In genomic region chr22:45996241-45997076, GRCh38 we compare ENCODE assay signal across 8 cellular contexts. TPM values are rescaled to one million over a fixed set of nuclear protein-coding genes. Genes with fewer than 3 reads are reported as not detected.
DNase-seq lines count a peak whose midpoint lies in the region; ATAC-seq, FAIRE-seq and TF ChIP-seq lines count a peak whose summit lies in the region.
"Had no signal": no experiment of that assay in that cellular context is flagged by ENCODE, and none has a peak within 500 bp of the region (broad histone marks: within the 10 kb centered on the region; RNA-seq: fewer than 3 reads in every experiment).

No MANE protein-coding gene starts in this region.

- TF ChIP-seq CTCF in chondrocyte (IDR thresholded peaks at IDR 0.05) (no peak), GM20000 (IDR thresholded peaks at IDR 0.05; ENCODE audit: extremely low read depth, missing control alignments) (no peak)

- H3K9me3 Mint-ChIP-seq in chondrocyte (ENCODE audit: low read depth) = no peaks in the 10 kb centered on the region
- peaks cover 5% of the 10 kb centered on the region for H3K9me3 Mint-ChIP-seq in memory B cell

- H3K27me3 Mint-ChIP-seq in chondrocyte (ENCODE audit: low read depth) (no peaks in the 10 kb centered on the region), memory B cell (peaks cover 18% of the 10 kb centered on the region)

- ATAC-seq in memory B cell (ENCODE audit: low read depth) = peak; percentile 68

- peak; percentile 86 for FAIRE-seq in urothelium cell line (lab: Jason Lieb, UNC)

- H3K27ac Mint-ChIP-seq in chondrocyte (ENCODE audit: unreplicated experiment) (peak overlapping the region; percentile 63), memory B cell (no peak overlapping the region)

- H3K36me3 Mint-ChIP-seq in chondrocyte (ENCODE audit: low read depth) (no peaks in the 10 kb centered on the region), memory B cell (no peaks in the 10 kb centered on the region)

- H3K4me1 Mint-ChIP-seq in chondrocyte (ENCODE audit: low read depth) = peaks cover 56% of the 10 kb centered on the region
- peaks cover 25% of the 10 kb centered on the region for H3K4me1 Mint-ChIP-seq in memory B cell

- DNase-seq in M059J (ENCODE audit: low read depth) (peak; percentile 78), chondrocyte (ENCODE audit: low spot score) (peak; percentile 90), memory B cell (ENCODE audit: low spot score in 2 of 2) (no peak), urothelium cell line (ENCODE audit: low spot score) (peak; percentile 64), COLO668 (lab: John Stamatoyannopoulos, UW; ENCODE audit: unreplicated experiment) (no peak), GM20000 (ENCODE audit: low spot score) (no peak)
- DNase-seq in activated effector memory CD4-positive, alpha-beta T cell treated with anti-CD3 and anti-CD28 coated beads, Interleukin-2, amount 50 U/mL, for 16 hours = no peak

- no peak overlapping the region for H3K4me3 Mint-ChIP-seq in chondrocyte (ENCODE audit: unreplicated experiment)
- peak overlapping the region; percentile 49 for H3K4me3 Mint-ChIP-seq in memory B cell

RNA-seq across cellular contexts. Expression of gene WNT7B, which starts 19.5 kb away (rescaled TPM):
- 14.2 and 26.6 TPM in 2 replicates for total RNA-seq in M059J (2014; rRNA removed; shearing (Covaris generic))
- total RNA-seq in chondrocyte = 0.15 to 1.1 TPM (median 0.18 TPM) in 3 replicates
- total RNA-seq: T-helper 1 cell treated with Interleukin-12 subunit alpha and Interleukin-12 subunit beta and Interleukin-4 antibody, amounts not matched to agents 30 ng/mL and 1 ng/mL, for 36 hours had no signal

Comparison
In these comparisons a context has a peak if more than half of its experiments do, and no peak if none do; other contexts are left out.
1. DNase-seq: peak in M059J (single experiment), chondrocyte (single experiment) and urothelium cell line (single experiment); none in memory B cell (0 of 2), COLO668 (single experiment), activated effector memory CD4-positive, alpha-beta T cell treated with anti-CD3 and anti-CD28 coated beads, Interleukin-2, amount 50 U/mL, for 16 hours (single experiment) and GM20000 (single experiment).